ENCODE assay signal across 8 cellular contexts in the genomic region with DNA sequence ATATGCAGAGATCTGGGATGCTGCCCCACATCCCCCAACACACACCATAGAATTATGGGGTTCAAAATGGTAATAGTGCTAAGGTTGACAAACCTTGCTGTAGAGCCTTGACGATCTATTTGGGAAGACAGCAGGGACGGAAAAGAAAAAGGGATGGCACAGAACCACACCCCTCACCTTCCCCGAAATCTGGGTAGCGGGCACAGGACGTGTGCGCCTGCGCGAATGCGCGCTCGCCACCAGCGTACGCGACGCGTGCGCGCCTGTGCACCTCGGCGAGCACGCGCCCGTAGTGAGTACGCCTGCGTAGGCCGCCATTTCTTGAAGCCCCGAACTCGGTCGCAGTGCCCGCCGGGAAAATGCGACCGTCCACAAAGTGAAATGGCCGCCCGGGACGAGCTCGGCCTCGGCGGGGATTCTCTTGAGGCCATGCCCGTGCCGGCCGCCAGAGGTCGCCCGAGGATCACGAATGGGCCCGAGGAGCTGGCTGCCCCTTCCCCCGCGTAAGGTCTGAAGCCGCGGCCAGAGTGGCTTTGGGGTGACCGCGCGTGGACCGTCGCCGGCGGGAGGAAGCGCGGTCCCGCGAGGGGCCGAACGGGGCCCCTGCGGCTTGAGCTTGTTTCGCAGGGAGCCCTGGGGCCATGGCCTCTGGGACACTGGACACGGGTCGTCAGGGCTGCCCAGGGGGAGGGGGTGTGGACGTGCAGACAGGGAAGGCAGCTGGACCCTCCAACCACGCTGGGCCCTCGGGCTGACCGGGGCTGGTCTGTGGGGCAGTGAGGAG.
DNase-seq lines count a peak whose midpoint lies in the region; ATAC-seq lines count a peak whose summit lies in the region.

No MANE protein-coding gene starts in this region.

- H3K27me3 Mint-ChIP-seq in central memory CD8-positive, alpha-beta T cell = no peaks in the 10 kb centered on the region

- no peaks in the 10 kb centered on the region for H3K9me3 Mint-ChIP-seq in central memory CD8-positive, alpha-beta T cell

- peaks cover 7% of the 10 kb centered on the region for H3K4me1 Mint-ChIP-seq in central memory CD8-positive, alpha-beta T cell

- DNase-seq in AML-193 (lab: John Stamatoyannopoulos, UW) (peak; percentile 72), NCI-H226 (peak; percentile 80), iris pigment epithelial cell (ENCODE audit: low read depth) (peak; percentile 88)
- DNase-seq in activated CD4-positive, CD25-positive, alpha-beta regulatory T cell treated with anti-CD3 and anti-CD28 coated beads, Interleukin-2, amount 50 U/mL, for 16 hours (ENCODE audit: low read depth, low spot score) = peak; percentile 83
- peak; percentile 82 to 84 for DNase-seq in central memory CD8-positive, alpha-beta T cell (ENCODE audit: low spot score in 2 of 2)
- DNase-seq in stimulated activated CD4-positive, alpha-beta T cell treated with anti-CD3 and anti-CD28 coated beads, Interleukin-12 subunit alpha, Interleukin-12 subunit beta, amount 100 ng/mL, for 4 hours = peak; percentile 82

- H3K4me3 Mint-ChIP-seq in central memory CD8-positive, alpha-beta T cell = peak overlapping the region; percentile 76

- peaks cover 2% of the 10 kb centered on the region for H3K36me3 Mint-ChIP-seq in central memory CD8-positive, alpha-beta T cell (ENCODE audit: insufficient read depth)

- peak overlapping the region; percentile 72 for H3K27ac Mint-ChIP-seq in central memory CD8-positive, alpha-beta T cell (ENCODE audit: low read depth)

- ATAC-seq in GM19025 (IDR thresholded peaks at IDR 0.05; ENCODE audit: low read depth, unreplicated experiment) (peak; percentile 94), HG03280 (IDR thresholded peaks at IDR 0.05; ENCODE audit: unreplicated experiment) (peak; percentile 95)
- peak; percentile 98 for ATAC-seq in central memory CD8-positive, alpha-beta T cell (replicated peaks; ENCODE audit: extremely low read depth, poor library complexity, severe bottlenecking)

Comparison
In these comparisons a context has a peak if more than half of its experiments do, and no peak if none do; other contexts are left out.
1. Peak in every context shown above with its lines: DNase-seq and ATAC-seq.